In genomic region chr17:65027305-65027704, GRCh38 we compare ENCODE assay signal across 8 cellular contexts. TPM values are rescaled to one million over a fixed set of nuclear protein-coding genes. Genes with fewer than 3 reads are reported as not detected.
A peak's percentile ranks its signal among the peaks of the same experiment; 100 is the strongest.
DNase-seq lines count a peak whose midpoint lies in the region; ATAC-seq and TF ChIP-seq lines count a peak whose summit lies in the region.

No MANE protein-coding gene starts in this region.

- no peak overlapping the region for H3K56ac ChIP-seq in mesendoderm (ENCODE audit: low read length)

- peak; percentile 26 to 69 (median 40) for DNase-seq in CD8-positive, alpha-beta memory T cell
- DNase-seq in RWPE1 (ENCODE audit: low spot score) (peak; percentile 83), mesendoderm (peak; percentile 81), retina (no peak), adrenal gland (no peak), Ammon's horn (ENCODE audit: low spot score) (no peak)
- DNase-seq in activated naive CD8-positive, alpha-beta T cell treated with anti-CD3 and anti-CD28 coated beads, Interleukin-2, amount 50 U/mL, for 24 hours: peak; percentile 55

- peaks cover 82 to 98% (median 97%) of the 10 kb centered on the region in 3 donors for H3K4me1 Mint-ChIP-seq in CD8-positive, alpha-beta memory T cell
- peaks cover 96% of the 10 kb centered on the region for H3K4me1 Mint-ChIP-seq in activated naive CD8-positive, alpha-beta T cell treated with anti-CD3 and anti-CD28 coated beads, Interleukin-2, amount 50 U/mL, for 24 hours

- H3K36me3 ChIP-seq in CD8-positive, alpha-beta memory T cell (ENCODE audit: insufficient read depth, low read length): no peaks in the 10 kb centered on the region
- H3K36me3 ChIP-seq in HEK293 (ENCODE audit: control insufficient read depth in 2 of 2, insufficient read depth in 1 of 2, low read length in 2 of 2): no peaks in the 10 kb centered on the region
- no peaks in the 10 kb centered on the region for H3K36me3 ChIP-seq in mesendoderm (ENCODE audit: control insufficient read depth, insufficient read depth, low read length)
- H3K36me3 ChIP-seq in adrenal gland (replicated peaks in 1 of 2): no peaks in the 10 kb centered on the region

- H4K5ac ChIP-seq in mesendoderm (ENCODE audit: low read length): no peak overlapping the region

- intact Hi-C loops in adrenal gland (cut with DNase I): no loop called here

- ATAC-seq in activated naive CD8-positive, alpha-beta T cell treated with anti-CD3 and anti-CD28 coated beads, Interleukin-2, amount 50 U/mL, for 24 hours: peak; percentile 78

- H3K79me1 ChIP-seq in mesendoderm (ENCODE audit: low read length): peaks cover 16% of the 10 kb centered on the region

- POLR2A ChIA-PET in CD8-positive, alpha-beta memory T cell (lab: Charles Lee): interaction anchor here (1.3 kb wide), 1 partner anchor 52 kb away, joined by 3 read pairs; no protein-coding TSS in a partner anchor
- POLR2A ChIA-PET in HEK293 (lab: Yijun Ruan, JAX) (interaction anchor here (0.6 kb wide), 1 partner anchor 15 kb away, joined by 6 read pairs; no protein-coding TSS in a partner anchor), RWPE1 (lab: Yijun Ruan, JAX; ENCODE audit: low non-redundant PET) (no interaction called here)

- CTCF ChIA-PET in CD8-positive, alpha-beta memory T cell (lab: Charles Lee): interaction anchor here (0.9 kb wide), 1 partner anchor 11 kb away, joined by 3 read pairs; no protein-coding TSS in a partner anchor
- CTCF ChIA-PET in HEK293 (lab: Yijun Ruan, JAX) (interaction anchor here (0.7 to 1.6 kb wide), 3 partner anchors 12 to 40 kb away, joined by 3 to 5 read pairs (median 3); no protein-coding TSS in a partner anchor), RWPE1 (lab: Yijun Ruan, JAX) (interaction anchor here (0.7 kb wide), 1 partner anchor 18 kb away, joined by 3 read pairs; no protein-coding TSS in a partner anchor)

- no CpG with 5 or more reads among the region's 2 CpGs for WGBS in mesendoderm (ENCODE audit: extremely low coverage, insufficient coverage, low lambda C conversion rate)
- 85 to 95% (median 93%) methylated on average over 2 of the region's 2 CpGs for WGBS in adrenal gland, 4 donors

- no peak overlapping the region for H3K23ac ChIP-seq in mesendoderm (ENCODE audit: low read length)

- no peaks in the 10 kb centered on the region for H3K9me3 ChIP-seq in CD8-positive, alpha-beta memory T cell (ENCODE audit: low read length)
- H3K9me3 ChIP-seq in HEK293 (ENCODE audit: control insufficient read depth, insufficient read depth, low read depth, low read length): no peaks in the 10 kb centered on the region
- no peaks in the 10 kb centered on the region for H3K9me3 ChIP-seq in adrenal gland (replicated peaks in 1 of 3)

- H3K4ac ChIP-seq in mesendoderm (ENCODE audit: low read depth, low read length): no peak overlapping the region

- H3K79me2 ChIP-seq in mesendoderm (ENCODE audit: control insufficient read depth, insufficient read depth, low read length): peaks cover 27% of the 10 kb centered on the region

- no peak overlapping the region for H2BK15ac ChIP-seq in mesendoderm (replicated peaks; ENCODE audit: low read depth)

- no peak overlapping the region for H4K8ac ChIP-seq in mesendoderm (ENCODE audit: low read depth, low read length)

- no peaks in the 10 kb centered on the region for H3K9me3 Mint-ChIP-seq in CD8-positive, alpha-beta memory T cell
- H3K9me3 Mint-ChIP-seq in activated naive CD8-positive, alpha-beta T cell treated with anti-CD3 and anti-CD28 coated beads, Interleukin-2, amount 50 U/mL, for 24 hours: peaks cover 3% of the 10 kb centered on the region

- no peak for TF ChIP-seq POLR2A in adrenal gland (IDR thresholded peaks at IDR 0.05)

- peaks cover 83% of the 10 kb centered on the region for H3K4me1 ChIP-seq in CD8-positive, alpha-beta memory T cell (ENCODE audit: insufficient read depth, low read length)
- H3K4me1 ChIP-seq in HEK293 (ENCODE audit: control insufficient read depth, insufficient read depth, low read length) (peaks cover 18% of the 10 kb centered on the region), mesendoderm (ENCODE audit: control insufficient read depth, low read depth, low read length) (no peaks in the 10 kb centered on the region), adrenal gland (replicated peaks in 1 of 2) (peaks cover 24 to 61% of the 10 kb centered on the region in 2 donors)

- H2BK5ac ChIP-seq in mesendoderm (ENCODE audit: low read length): no peak overlapping the region

- peak overlapping the region; percentile 76 to 86 (median 79) for H3K4me3 Mint-ChIP-seq in CD8-positive, alpha-beta memory T cell
- peak overlapping the region; percentile 61 for H3K4me3 Mint-ChIP-seq in activated naive CD8-positive, alpha-beta T cell treated with anti-CD3 and anti-CD28 coated beads, Interleukin-2, amount 50 U/mL, for 24 hours

- TF ChIP-seq CTCF in HEK293 (tag by site-specific recombination; IDR thresholded peaks at IDR 0.05) (no peak), RWPE1 (conservative IDR thresholded peaks at IDR 0.05; ENCODE audit: low read depth) (peak; percentile 56), adrenal gland (IDR thresholded peaks at IDR 0.05) (peak in 3 of 6 experiments; percentile 22 to 31 (median 25))

- peaks cover 0 to 31% (median 8%) of the 10 kb centered on the region in 3 donors for H3K36me3 Mint-ChIP-seq in CD8-positive, alpha-beta memory T cell
- peaks cover 45% of the 10 kb centered on the region for H3K36me3 Mint-ChIP-seq in activated naive CD8-positive, alpha-beta T cell treated with anti-CD3 and anti-CD28 coated beads, Interleukin-2, amount 50 U/mL, for 24 hours (ENCODE audit: low read depth)

- H3K18ac ChIP-seq in mesendoderm (ENCODE audit: low read length): no peak overlapping the region

- H3K4me3 ChIP-seq in CD8-positive, alpha-beta memory T cell (ENCODE audit: low read length): no peak overlapping the region
- H3K4me3 ChIP-seq in HEK293 (ENCODE audit: low read depth, low read length) (no peak overlapping the region), mesendoderm (ENCODE audit: low read length) (no peak overlapping the region), adrenal gland (no peak overlapping the region)

- H2BK120ac ChIP-seq in mesendoderm (ENCODE audit: low read depth, low read length): no peak overlapping the region

- H2AK5ac ChIP-seq in mesendoderm (ENCODE audit: low read length): no peak overlapping the region

- H3K27me3 ChIP-seq in CD8-positive, alpha-beta memory T cell (ENCODE audit: insufficient read depth, low read length, poor library complexity, severe bottlenecking): no peaks in the 10 kb centered on the region
- H3K27me3 ChIP-seq in mesendoderm (ENCODE audit: insufficient read depth, low read length, poor library complexity) (no peaks in the 10 kb centered on the region), adrenal gland (no peaks in the 10 kb centered on the region)

- H3K27ac Mint-ChIP-seq in CD8-positive, alpha-beta memory T cell: peak overlapping the region; percentile 72 to 95 (median 91)
- peak overlapping the region; percentile 96 for H3K27ac Mint-ChIP-seq in activated naive CD8-positive, alpha-beta T cell treated with anti-CD3 and anti-CD28 coated beads, Interleukin-2, amount 50 U/mL, for 24 hours

- H3K27me3 Mint-ChIP-seq in CD8-positive, alpha-beta memory T cell: no peaks in the 10 kb centered on the region
- no peaks in the 10 kb centered on the region for H3K27me3 Mint-ChIP-seq in activated naive CD8-positive, alpha-beta T cell treated with anti-CD3 and anti-CD28 coated beads, Interleukin-2, amount 50 U/mL, for 24 hours

- no peak overlapping the region for H3K4me2 ChIP-seq in mesendoderm (ENCODE audit: low read length)

- peak overlapping the region; percentile 10 for H3K27ac ChIP-seq in CD8-positive, alpha-beta memory T cell (ENCODE audit: low read depth, low read length)
- H3K27ac ChIP-seq in HEK293 (ENCODE audit: extremely low read depth, low read depth, low read length): no peak overlapping the region
- no peak overlapping the region for H3K27ac ChIP-seq in RWPE1
- H3K27ac ChIP-seq in mesendoderm (ENCODE audit: low read depth, low read length): no peak overlapping the region
- no peak overlapping the region for H3K27ac ChIP-seq in adrenal gland

- no peak overlapping the region for H3K9ac ChIP-seq in mesendoderm (ENCODE audit: low read length)

TF ChIP-seq in HEK293, 187 proteins besides CTCF, POLR2A, EP300 and RAD21 (continues in another document):
- TF ChIP-seq ZNF585B (tag by site-specific recombination; IDR thresholded peaks at IDR 0.05) (no peak), ZNF664 (tag by site-specific recombination; IDR thresholded peaks at IDR 0.05) (0 out of 2 replicates have a peak, but pooled peaks have one; percentile 13), ZBTB21 (tag by site-specific recombination; IDR thresholded peaks at IDR 0.05) (no peak), HOXD13 (CRISPR knock-in tag; IDR thresholded peaks at IDR 0.05; ENCODE audit: borderline replicate concordance) (no peak), GFI1B (tag by site-specific recombination; IDR thresholded peaks at IDR 0.05) (no peak), ZNF629 (tag by site-specific recombination; IDR thresholded peaks at IDR 0.05) (peak; percentile 75), SP7 (tag by site-specific recombination; IDR thresholded peaks at IDR 0.05) (peak; percentile 47)
- TF ChIP-seq, protein P1, sequence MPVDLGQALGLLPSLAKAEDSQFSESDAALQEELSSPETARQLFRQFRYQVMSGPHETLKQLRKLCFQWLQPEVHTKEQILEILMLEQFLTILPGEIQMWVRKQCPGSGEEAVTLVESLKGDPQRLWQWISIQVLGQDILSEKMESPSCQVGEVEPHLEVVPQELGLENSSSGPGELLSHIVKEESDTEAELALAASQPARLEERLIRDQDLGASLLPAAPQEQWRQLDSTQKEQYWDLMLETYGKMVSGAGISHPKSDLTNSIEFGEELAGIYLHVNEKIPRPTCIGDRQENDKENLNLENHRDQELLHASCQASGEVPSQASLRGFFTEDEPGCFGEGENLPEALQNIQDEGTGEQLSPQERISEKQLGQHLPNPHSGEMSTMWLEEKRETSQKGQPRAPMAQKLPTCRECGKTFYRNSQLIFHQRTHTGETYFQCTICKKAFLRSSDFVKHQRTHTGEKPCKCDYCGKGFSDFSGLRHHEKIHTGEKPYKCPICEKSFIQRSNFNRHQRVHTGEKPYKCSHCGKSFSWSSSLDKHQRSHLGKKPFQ (tag by site-specific recombination; IDR thresholded peaks at IDR 0.05): no peak

RNA-seq across cellular contexts. Expression of gene GNA13, which starts 29.2 kb away (rescaled TPM):
- total RNA-seq in CD8-positive, alpha-beta memory T cell: 10 to 100 TPM; 59.0 to 60.1 TPM
- polyA plus RNA-seq in CD8-positive, alpha-beta memory T cell: 48.2 TPM
- polyA plus RNA-seq in mesendoderm (2013, experiment 1 of 2): 38.2 TPM
- polyA plus RNA-seq in mesendoderm (2013, experiment 2 of 2): 37.3 TPM
- total RNA-seq in adrenal gland: 100 to 1,000 TPM in 1 of 8 donors, 10 to 100 TPM in 7; 38.7 to 102 (median 75.6) TPM
- 10 to 100 TPM; 12.0 to 42.2 (median 16.9) TPM for polyA plus RNA-seq in adrenal gland

Comparison
In these comparisons a context has a peak if more than half of its experiments do, and no peak if none do; other contexts are left out.
1. DNase-seq: peak in CD8-positive, alpha-beta memory T cell (5 of 5), RWPE1 (single experiment), activated naive CD8-positive, alpha-beta T cell treated with anti-CD3 and anti-CD28 coated beads, Interleukin-2, amount 50 U/mL, for 24 hours (single experiment) and mesendoderm (single experiment); none in retina (single experiment), adrenal gland (0 of 7) and Ammon's horn (single experiment).